In genomic region chr9:71676460-71676859, GRCh38 we compare ENCODE assay signal across 22 cellular contexts.
A peak's percentile ranks its signal among the peaks of the same experiment; 100 is the strongest.
DNase-seq lines count a peak whose midpoint lies in the region; ATAC-seq, FAIRE-seq and TF ChIP-seq lines count a peak whose summit lies in the region.
"Had no signal": no experiment of that assay in that cellular context is flagged by ENCODE, and none has a peak within 500 bp of the region (broad histone marks: within the 10 kb centered on the region; RNA-seq: fewer than 3 reads in every experiment).

No MANE protein-coding gene starts in this region.

- H4K20me1 ChIP-seq in HCT116 (ENCODE audit: insufficient read depth), result no peaks in the 10 kb centered on the region
- no peaks in the 10 kb centered on the region for H4K20me1 ChIP-seq in PC-9 (ENCODE audit: insufficient read depth)

- H3K27me3 ChIP-seq in HCT116 (ENCODE audit: insufficient read depth, low read length), result no peaks in the 10 kb centered on the region
- no peaks in the 10 kb centered on the region for H3K27me3 ChIP-seq in PC-9 (ENCODE audit: insufficient read depth, low read depth)
- H3K27me3 ChIP-seq: right atrium auricular region, suprapubic skin had no signal

- POLR2A ChIA-PET in HCT116 (lab: Charles Lee) (no interaction called here), PC-9 (lab: Charles Lee; ENCODE audit: unreplicated experiment) (no interaction called here)

- H3K36me3 ChIP-seq in HCT116 (ENCODE audit: control insufficient read depth in 1 of 2, insufficient read depth in 2 of 2, low read length in 2 of 2) (no peaks in the 10 kb centered on the region), PC-9 (ENCODE audit: low read depth) (no peaks in the 10 kb centered on the region)
- H3K36me3 ChIP-seq: right atrium auricular region, suprapubic skin had no signal

- no peaks in the 10 kb centered on the region for H3K27me3 Mint-ChIP-seq in naive B cell

- no peak overlapping the region for H3K9ac ChIP-seq in HCT116 (ENCODE audit: low read length)

- no peak overlapping the region for H3K27ac ChIP-seq in HCT116 (ENCODE audit: low read depth, low read length)
- H3K27ac ChIP-seq in PC-9, result peak overlapping the region; percentile 71
- H3K27ac ChIP-seq: suprapubic skin had no signal

- no peaks in the 10 kb centered on the region for H3K79me2 ChIP-seq in HCT116 (ENCODE audit: insufficient read depth, low read length)
- no peaks in the 10 kb centered on the region for H3K79me2 ChIP-seq in PC-9 (ENCODE audit: low read depth)

- H3K9me3 ChIP-seq in HCT116 (ENCODE audit: control insufficient read depth in 1 of 2, insufficient read depth in 1 of 2, low read depth in 1 of 2, low read length in 2 of 2) (no peaks in the 10 kb centered on the region), PC-9 (ENCODE audit: insufficient read depth, low read depth) (peaks cover 12% of the 10 kb centered on the region; the same call in 1 of the 2 replicates)
- H3K9me3 ChIP-seq: right atrium auricular region, suprapubic skin had no signal

- H3K4me1 ChIP-seq in HCT116 (ENCODE audit: control insufficient read depth in 1 of 2, insufficient read depth in 2 of 2, low read length in 2 of 2) (peaks cover 40 to 56% of the 10 kb centered on the region in 2 experiments), PC-9 (replicated peaks; ENCODE audit: insufficient read depth) (peaks cover 76% of the 10 kb centered on the region)

- H3K4me2 ChIP-seq in HCT116 (ENCODE audit: low read length), result peak overlapping the region; percentile 49; the same call in 1 of the 2 replicates
- no peak overlapping the region for H3K4me2 ChIP-seq in PC-9

- peaks cover 4 to 10% of the 10 kb centered on the region in 2 donors for H3K36me3 Mint-ChIP-seq in naive B cell

- peaks cover 47% of the 10 kb centered on the region for H3F3A ChIP-seq in PC-9 (ENCODE audit: insufficient read depth, low read depth)

- TF ChIP-seq POLR2A in HCT116 (IDR thresholded peaks at IDR 0.05; ENCODE audit: borderline replicate concordance, extremely low read depth, insufficient read depth, insufficient read length), result no peak

- intact Hi-C loops in HCT116 (cut with micrococcal nuclease) (no loop called here), PC-9 (cut with micrococcal nuclease; ENCODE audit: unreplicated experiment) (no loop called here)

- peak overlapping the region in 5 of 6 donors; percentile 3 to 79 (median 44) for H3K27ac Mint-ChIP-seq in naive B cell
- H3K27ac Mint-ChIP-seq: CD14-positive monocyte; naive thymus-derived CD4-positive, alpha-beta T cell had no signal

- H3K4me3 ChIP-seq in HCT116 (replicated peaks in 1 of 2; ENCODE audit: low read depth in 1 of 2, low read length in 2 of 2) (no peak overlapping the region), PC-9 (no peak overlapping the region)
- H3K4me3 ChIP-seq: right atrium auricular region, suprapubic skin had no signal

- RAD21 ChIA-PET in HCT116 (lab: Charles Lee; ENCODE audit: low non-redundant PET in 1 of 2, low total read pairs in 2 of 2, uncharacterized antibody in 2 of 2, unreplicated experiment in 2 of 2), result no interaction called here

- TF ChIP-seq CTCF in HCT116 (IDR thresholded peaks at IDR 0.05 in 2 of 3, conservative IDR thresholded peaks at IDR 0.05 in 1 of 3; ENCODE audit: borderline replicate concordance in 1 of 3, insufficient read depth in 1 of 3, low read depth in 2 of 3, low read length in 2 of 3) (no peak), PC-9 (conservative IDR thresholded peaks at IDR 0.05) (no peak)

- DNase-seq in GM18507 (ENCODE audit: extremely low spot score, insufficient read length, low read depth) (no peak), HCT116 (ENCODE audit: low read depth, low spot score) (no peak), PC-9 (no peak), naive B cell (no peak), HT-29 (ENCODE audit: low spot score) (no peak), RKO (ENCODE audit: low spot score) (no peak)
- DNase-seq in activated CD4-positive, alpha-beta T cell treated with anti-CD3 and anti-CD28 coated beads, Interleukin-2, amount 50 U/mL, for 4 hours, result no peak
- DNase-seq: ACHN; activated CD4-positive, CD25-positive, alpha-beta regulatory T cell treated with anti-CD3 and anti-CD28 coated beads, Interleukin-2, amount 50 U/mL, for 72 hours; activated naive CD4-positive, alpha-beta T cell treated with anti-CD3 and anti-CD28 coated beads, Interleukin-2, amount 50 U/mL, for 16 hours; activated T-cell treated with anti-CD3 and anti-CD28 coated beads, Interleukin-2, amount 50 U/mL, for 48 hours; cerebellar nuclear complex; naive thymus-derived CD4-positive, alpha-beta T cell; NCI-H1105 treated with DMSO at 0.1 percent for 48 hours; NCI-H524; SW 1271 had no signal

- 0 out of 2 replicates have a peak, but pooled peaks cover 4% of the 10 kb centered on the region for H3K9me2 ChIP-seq in HCT116 (ENCODE audit: insufficient read depth)
- no peaks in the 10 kb centered on the region; the same call in 1 of the 2 replicates for H3K9me2 ChIP-seq in PC-9 (ENCODE audit: insufficient read depth)

- H3K9me3 Mint-ChIP-seq in naive B cell, result peaks cover 0 to 6% (median 0%) of the 10 kb centered on the region in 7 donors
- H3K9me3 Mint-ChIP-seq: naive thymus-derived CD4-positive, alpha-beta T cell had no signal

- peak overlapping the region in 7 of 8 donors; percentile 6 to 80 (median 47) for H3K4me3 Mint-ChIP-seq in naive B cell
- H3K4me3 Mint-ChIP-seq: CD14-positive monocyte; naive thymus-derived CD4-positive, alpha-beta T cell had no signal

- H2AFZ ChIP-seq in HCT116 (ENCODE audit: low read depth, low read length, poor library complexity, severe bottlenecking), result no peak overlapping the region
- H2AFZ ChIP-seq in PC-9, result no peak overlapping the region

- H3K4me1 Mint-ChIP-seq in naive B cell, result peaks cover 47 to 70% (median 62%) of the 10 kb centered on the region in 3 donors

- FAIRE-seq in GM18507 (lab: Jason Lieb, UNC), result peak; percentile 26
- FAIRE-seq: astrocyte, HTR-8/SVneo had no signal

- CTCF ChIA-PET in HCT116 (lab: Charles Lee) (interaction anchor here (2.4 kb wide), 1 partner anchor 8 kb away, joined by 6 read pairs; no protein-coding TSS in a partner anchor), PC-9 (lab: Charles Lee) (no interaction called here)

- BruUV-seq in HCT116 (replicated peaks; lab: Mats Ljungman, UMichigan), result no TSS peak
- BruUV-seq in PC-9 (replicated peaks; lab: Mats Ljungman, UMichigan), result no TSS peak

- ATAC-seq in HCT116, result no peak
- no peak for ATAC-seq in naive B cell (ENCODE audit: low read depth in 2 of 2)
- no peak for ATAC-seq in HG03457 (IDR thresholded peaks at IDR 0.05; ENCODE audit: unreplicated experiment)
- ATAC-seq: naive thymus-derived CD4-positive, alpha-beta T cell had no signal

- TF ChIP-seq RAD21 in HCT116 (IDR thresholded peaks at IDR 0.05; ENCODE audit: low read depth), result no peak

TF ChIP-seq in HCT116, 20 proteins besides CTCF, POLR2A, EP300 and RAD21:
- TF ChIP-seq SP1 (IDR thresholded peaks at IDR 0.05; ENCODE audit: low read depth), result no peak
- TF ChIP-seq, protein P1, sequence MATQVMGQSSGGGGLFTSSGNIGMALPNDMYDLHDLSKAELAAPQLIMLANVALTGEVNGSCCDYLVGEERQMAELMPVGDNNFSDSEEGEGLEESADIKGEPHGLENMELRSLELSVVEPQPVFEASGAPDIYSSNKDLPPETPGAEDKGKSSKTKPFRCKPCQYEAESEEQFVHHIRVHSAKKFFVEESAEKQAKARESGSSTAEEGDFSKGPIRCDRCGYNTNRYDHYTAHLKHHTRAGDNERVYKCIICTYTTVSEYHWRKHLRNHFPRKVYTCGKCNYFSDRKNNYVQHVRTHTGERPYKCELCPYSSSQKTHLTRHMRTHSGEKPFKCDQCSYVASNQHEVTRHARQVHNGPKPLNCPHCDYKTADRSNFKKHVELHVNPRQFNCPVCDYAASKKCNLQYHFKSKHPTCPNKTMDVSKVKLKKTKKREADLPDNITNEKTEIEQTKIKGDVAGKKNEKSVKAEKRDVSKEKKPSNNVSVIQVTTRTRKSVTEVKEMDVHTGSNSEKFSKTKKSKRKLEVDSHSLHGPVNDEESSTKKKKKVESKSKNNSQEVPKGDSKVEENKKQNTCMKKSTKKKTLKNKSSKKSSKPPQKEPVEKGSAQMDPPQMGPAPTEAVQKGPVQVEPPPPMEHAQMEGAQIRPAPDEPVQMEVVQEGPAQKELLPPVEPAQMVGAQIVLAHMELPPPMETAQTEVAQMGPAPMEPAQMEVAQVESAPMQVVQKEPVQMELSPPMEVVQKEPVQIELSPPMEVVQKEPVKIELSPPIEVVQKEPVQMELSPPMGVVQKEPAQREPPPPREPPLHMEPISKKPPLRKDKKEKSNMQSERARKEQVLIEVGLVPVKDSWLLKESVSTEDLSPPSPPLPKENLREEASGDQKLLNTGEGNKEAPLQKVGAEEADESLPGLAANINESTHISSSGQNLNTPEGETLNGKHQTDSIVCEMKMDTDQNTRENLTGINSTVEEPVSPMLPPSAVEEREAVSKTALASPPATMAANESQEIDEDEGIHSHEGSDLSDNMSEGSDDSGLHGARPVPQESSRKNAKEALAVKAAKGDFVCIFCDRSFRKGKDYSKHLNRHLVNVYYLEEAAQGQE (IDR thresholded peaks at IDR 0.05; ENCODE audit: low read depth), result no peak
- TF ChIP-seq CEBPB (IDR thresholded peaks at IDR 0.05; ENCODE audit: low read depth), result no peak
- no peak for TF ChIP-seq EGR1 (IDR thresholded peaks at IDR 0.05; ENCODE audit: low read depth)
- TF ChIP-seq CBX3 (IDR thresholded peaks at IDR 0.05; ENCODE audit: low read depth), result no peak
- no peak for TF ChIP-seq EZH2phosphoT487 (IDR thresholded peaks at IDR 0.05; ENCODE audit: borderline replicate concordance)
- no peak for TF ChIP-seq TCF7L2 (IDR thresholded peaks at IDR 0.05; ENCODE audit: borderline replicate concordance, extremely low read depth, insufficient read depth, insufficient read length)
- TF ChIP-seq FOSL1 (IDR thresholded peaks at IDR 0.05; ENCODE audit: low read depth), result no peak
- TF ChIP-seq SIN3A (IDR thresholded peaks at IDR 0.05; ENCODE audit: low read depth), result no peak
- no peak for TF ChIP-seq EZH2 (IDR thresholded peaks at IDR 0.05)
